ENCODE assay signal across 1 cellular context in genomic region chr5:181217111-181217804, GRCh38.
A peak's percentile ranks its signal among the peaks of the same experiment; 100 is the strongest.
TF ChIP-seq lines count a peak whose summit lies in the region.

No MANE protein-coding gene starts in this region.

TF ChIP-seq in K562, 482 proteins besides CTCF, POLR2A, EP300 and RAD21 (continued from another document and continues in another):
- no peak for TF ChIP-seq ZNF280B (CRISPR knock-in tag; IDR thresholded peaks at IDR 0.05)
- no peak for TF ChIP-seq DDX20 (tag; IDR thresholded peaks at IDR 0.05; ENCODE audit: low read depth)
- TF ChIP-seq FOXA3 (CRISPR knock-in tag; conservative IDR thresholded peaks at IDR 0.05 in 1 of 2, IDR thresholded peaks at IDR 0.05 in 1 of 2): no peak
- 0 out of 2 replicates have a peak, but pooled peaks have one; percentile 73 for TF ChIP-seq ZNF609 (CRISPR knock-in tag; IDR thresholded peaks at IDR 0.05; ENCODE audit: borderline replicate concordance)
- 0 out of 2 replicates have a peak, but pooled peaks have one; percentile 16 for TF ChIP-seq ZNF263 (CRISPR knock-in tag; IDR thresholded peaks at IDR 0.05; ENCODE audit: borderline replicate concordance)
- peak in 1 of 2 experiments; percentile 7; a peak in 1 of 4 replicates for TF ChIP-seq RCOR1 (IDR thresholded peaks at IDR 0.05; ENCODE audit: borderline replicate concordance in 1 of 2, low read depth in 2 of 2, low read length in 2 of 2)
- TF ChIP-seq MTA3 (IDR thresholded peaks at IDR 0.05; ENCODE audit: borderline replicate concordance): no peak
- TF ChIP-seq TAF7 (tag; IDR thresholded peaks at IDR 0.05): no peak
- no peak for TF ChIP-seq MAFF (IDR thresholded peaks at IDR 0.05; ENCODE audit: low read length)
- TF ChIP-seq ZNF780A (CRISPR knock-in tag; IDR thresholded peaks at IDR 0.05): no peak
- TF ChIP-seq ZNF436 (CRISPR knock-in tag; IDR thresholded peaks at IDR 0.05): no peak
- no peak for TF ChIP-seq ARID2 (IDR thresholded peaks at IDR 0.05)
- no peak for TF ChIP-seq BRF1 (IDR thresholded peaks at IDR 0.05; ENCODE audit: borderline replicate concordance, extremely low read depth, insufficient read length)
- TF ChIP-seq CEBPG (CRISPR knock-in tag; IDR thresholded peaks at IDR 0.05): no peak
- no peak for TF ChIP-seq CEBPG (tag; conservative IDR thresholded peaks at IDR 0.05 in 1 of 2, IDR thresholded peaks at IDR 0.05 in 1 of 2)
- no peak for TF ChIP-seq BDP1 (IDR thresholded peaks at IDR 0.05; ENCODE audit: insufficient read depth, insufficient read length)
- no peak for TF ChIP-seq ZNF280A (IDR thresholded peaks at IDR 0.05; ENCODE audit: low read depth, partially characterized antibody)
- no peak for TF ChIP-seq SETDB1 (IDR thresholded peaks at IDR 0.05; ENCODE audit: low read length)
- TF ChIP-seq ZFX (CRISPR knock-in tag; IDR thresholded peaks at IDR 0.05): no peak
- TF ChIP-seq MEF2A (IDR thresholded peaks at IDR 0.05; ENCODE audit: control insufficient read depth, low read depth, low read length): no peak
- peak; percentile 40 for TF ChIP-seq POLR3A (IDR thresholded peaks at IDR 0.05; ENCODE audit: borderline replicate concordance, extremely low read depth, insufficient read depth, insufficient read length)
- TF ChIP-seq ZMIZ1 (IDR thresholded peaks at IDR 0.05; ENCODE audit: low read depth in 2 of 2, low read length in 2 of 2): no peak
- TF ChIP-seq NRF1 (conservative IDR thresholded peaks at IDR 0.05 in 1 of 2, IDR thresholded peaks at IDR 0.05 in 1 of 2): peak in 1 of 2 experiments; percentile 40; a peak in 1 of 4 replicates
- no peak for TF ChIP-seq CREB5 (CRISPR knock-in tag; IDR thresholded peaks at IDR 0.05)
- TF ChIP-seq HBP1 (CRISPR knock-in tag; IDR thresholded peaks at IDR 0.05): no peak
- no peak for TF ChIP-seq FOXJ3 (CRISPR knock-in tag; IDR thresholded peaks at IDR 0.05)
- TF ChIP-seq CHD1 (IDR thresholded peaks at IDR 0.05; ENCODE audit: low read length): no peak
- no peak for TF ChIP-seq PREB (CRISPR knock-in tag; IDR thresholded peaks at IDR 0.05)
- no peak for TF ChIP-seq ZNF740 (CRISPR knock-in tag; IDR thresholded peaks at IDR 0.05)
- TF ChIP-seq ZNF740 (tag; IDR thresholded peaks at IDR 0.05): no peak
- peak; percentile 42; the same call in 1 of the 2 replicates for TF ChIP-seq MYC (IDR thresholded peaks at IDR 0.05; ENCODE audit: low read depth, low read length)
- TF ChIP-seq MYC (CRISPR knock-in tag; IDR thresholded peaks at IDR 0.05; ENCODE audit: borderline replicate concordance, low read depth): no peak
- peak; percentile 64 for TF ChIP-seq POLR2G (IDR thresholded peaks at IDR 0.05; ENCODE audit: low read depth, low read length)
- no peak for TF ChIP-seq TEAD2 (tag; IDR thresholded peaks at IDR 0.05)
- 0 out of 4 replicates have a peak, but pooled peaks have one; percentile 4 to 41 for TF ChIP-seq MAZ (CRISPR knock-in tag; conservative IDR thresholded peaks at IDR 0.05 in 1 of 2, IDR thresholded peaks at IDR 0.05 in 1 of 2)
